In genomic region chr14:102979406-102979805, GRCh38 we compare ENCODE assay signal across 16 cellular contexts. TPM values are rescaled to one million over a fixed set of nuclear protein-coding genes. Genes with fewer than 3 reads are reported as not detected.
DNase-seq lines count a peak whose midpoint lies in the region; ATAC-seq lines count a peak whose summit lies in the region.
"Had no signal": no experiment of that assay in that cellular context is flagged by ENCODE, and none has a peak within 500 bp of the region (broad histone marks: within the 10 kb centered on the region; RNA-seq: fewer than 3 reads in every experiment).

No MANE protein-coding gene starts in this region.

- no peaks in the 10 kb centered on the region for H3K9me3 Mint-ChIP-seq in activated CD4-positive, alpha-beta memory T cell treated with anti-CD3 and anti-CD28 coated beads for 36 hours
- H3K9me3 Mint-ChIP-seq in activated CD4-positive, alpha-beta memory T cell treated with anti-CD3 and anti-CD28 coated beads, Interleukin-2, amount 10 ng/mL, durations not matched to agents 7 days and 5 days: no peaks in the 10 kb centered on the region
- no peaks in the 10 kb centered on the region for H3K9me3 Mint-ChIP-seq in activated naive CD8-positive, alpha-beta T cell treated with anti-CD3 and anti-CD28 coated beads, Interleukin-2, amount 50 U/mL, for 24 hours
- no peaks in the 10 kb centered on the region for H3K9me3 Mint-ChIP-seq in activated naive CD8-positive, alpha-beta T cell treated with anti-CD3 and anti-CD28 coated beads for 36 hours
- H3K9me3 Mint-ChIP-seq in stimulated activated naive CD8-positive, alpha-beta T cell treated with anti-CD3 and anti-CD28 coated beads, Interleukin-15, amount 100 ng/mL, for 72 hours: no peaks in the 10 kb centered on the region
- H3K9me3 Mint-ChIP-seq: CD4-positive, alpha-beta T cell; HFFc6 had no signal

- no peaks in the 10 kb centered on the region for H3K27me3 Mint-ChIP-seq in activated CD4-positive, alpha-beta memory T cell treated with anti-CD3 and anti-CD28 coated beads for 36 hours
- no peaks in the 10 kb centered on the region for H3K27me3 Mint-ChIP-seq in activated CD4-positive, alpha-beta memory T cell treated with anti-CD3 and anti-CD28 coated beads, Interleukin-2, amount 10 ng/mL, durations not matched to agents 7 days and 5 days
- no peaks in the 10 kb centered on the region for H3K27me3 Mint-ChIP-seq in activated naive CD8-positive, alpha-beta T cell treated with anti-CD3 and anti-CD28 coated beads, Interleukin-2, amount 50 U/mL, for 24 hours
- no peaks in the 10 kb centered on the region for H3K27me3 Mint-ChIP-seq in activated naive CD8-positive, alpha-beta T cell treated with anti-CD3 and anti-CD28 coated beads for 36 hours
- H3K27me3 Mint-ChIP-seq in stimulated activated naive CD8-positive, alpha-beta T cell treated with anti-CD3 and anti-CD28 coated beads, Interleukin-15, amount 100 ng/mL, for 72 hours: no peaks in the 10 kb centered on the region
- H3K27me3 Mint-ChIP-seq: B cell; CD4-positive, alpha-beta T cell had no signal

- H3K27ac Mint-ChIP-seq in activated CD4-positive, alpha-beta memory T cell treated with anti-CD3 and anti-CD28 coated beads for 36 hours: no peak overlapping the region
- no peak overlapping the region for H3K27ac Mint-ChIP-seq in activated CD4-positive, alpha-beta memory T cell treated with anti-CD3 and anti-CD28 coated beads, Interleukin-2, amount 10 ng/mL, durations not matched to agents 7 days and 5 days
- no peak overlapping the region for H3K27ac Mint-ChIP-seq in activated naive CD8-positive, alpha-beta T cell treated with anti-CD3 and anti-CD28 coated beads, Interleukin-2, amount 50 U/mL, for 24 hours
- no peak overlapping the region for H3K27ac Mint-ChIP-seq in activated naive CD8-positive, alpha-beta T cell treated with anti-CD3 and anti-CD28 coated beads for 36 hours
- no peak overlapping the region for H3K27ac Mint-ChIP-seq in stimulated activated naive CD8-positive, alpha-beta T cell treated with anti-CD3 and anti-CD28 coated beads, Interleukin-15, amount 100 ng/mL, for 72 hours
- H3K27ac Mint-ChIP-seq: B cell; CD4-positive, alpha-beta T cell; HFFc6 had no signal

- intact Hi-C loops in activated CD4-positive, alpha-beta memory T cell treated with anti-CD3 and anti-CD28 coated beads for 36 hours (cut with micrococcal nuclease): no loop called here

- no peaks in the 10 kb centered on the region for H3K4me1 Mint-ChIP-seq in activated CD4-positive, alpha-beta memory T cell treated with anti-CD3 and anti-CD28 coated beads for 36 hours (ENCODE audit: low read depth)
- no peaks in the 10 kb centered on the region for H3K4me1 Mint-ChIP-seq in activated CD4-positive, alpha-beta memory T cell treated with anti-CD3 and anti-CD28 coated beads, Interleukin-2, amount 10 ng/mL, durations not matched to agents 7 days and 5 days
- peaks cover 6% of the 10 kb centered on the region for H3K4me1 Mint-ChIP-seq in activated naive CD8-positive, alpha-beta T cell treated with anti-CD3 and anti-CD28 coated beads, Interleukin-2, amount 50 U/mL, for 24 hours
- H3K4me1 Mint-ChIP-seq in activated naive CD8-positive, alpha-beta T cell treated with anti-CD3 and anti-CD28 coated beads for 36 hours: no peaks in the 10 kb centered on the region
- H3K4me1 Mint-ChIP-seq in stimulated activated naive CD8-positive, alpha-beta T cell treated with anti-CD3 and anti-CD28 coated beads, Interleukin-15, amount 100 ng/mL, for 72 hours: no peaks in the 10 kb centered on the region
- H3K4me1 Mint-ChIP-seq: B cell had no signal

- CTCF ChIA-PET in activated CD4-positive, alpha-beta memory T cell treated with anti-CD3 and anti-CD28 coated beads for 36 hours (lab: Charles Lee): interaction anchor here (0.8 kb wide), 1 partner anchor 285 kb away, joined by 3 read pairs; no protein-coding TSS in a partner anchor
- CTCF ChIA-PET in activated CD4-positive, alpha-beta memory T cell treated with anti-CD3 and anti-CD28 coated beads, Interleukin-2, amount 10 ng/mL, durations not matched to agents 7 days and 5 days (lab: Charles Lee): interaction anchor here (0.6 kb wide), 1 partner anchor 385 kb away, joined by 4 read pairs; no protein-coding TSS in a partner anchor

- H3K36me3 Mint-ChIP-seq in activated CD4-positive, alpha-beta memory T cell treated with anti-CD3 and anti-CD28 coated beads for 36 hours: no peaks in the 10 kb centered on the region
- no peaks in the 10 kb centered on the region for H3K36me3 Mint-ChIP-seq in activated CD4-positive, alpha-beta memory T cell treated with anti-CD3 and anti-CD28 coated beads, Interleukin-2, amount 10 ng/mL, durations not matched to agents 7 days and 5 days (ENCODE audit: low read depth)
- H3K36me3 Mint-ChIP-seq in activated naive CD8-positive, alpha-beta T cell treated with anti-CD3 and anti-CD28 coated beads, Interleukin-2, amount 50 U/mL, for 24 hours (ENCODE audit: low read depth): no peaks in the 10 kb centered on the region
- H3K36me3 Mint-ChIP-seq in activated naive CD8-positive, alpha-beta T cell treated with anti-CD3 and anti-CD28 coated beads for 36 hours: no peaks in the 10 kb centered on the region

- no peak overlapping the region for H3K4me3 Mint-ChIP-seq in activated CD4-positive, alpha-beta memory T cell treated with anti-CD3 and anti-CD28 coated beads for 36 hours
- no peak overlapping the region for H3K4me3 Mint-ChIP-seq in activated CD4-positive, alpha-beta memory T cell treated with anti-CD3 and anti-CD28 coated beads, Interleukin-2, amount 10 ng/mL, durations not matched to agents 7 days and 5 days
- H3K4me3 Mint-ChIP-seq in activated naive CD8-positive, alpha-beta T cell treated with anti-CD3 and anti-CD28 coated beads, Interleukin-2, amount 50 U/mL, for 24 hours: no peak overlapping the region
- H3K4me3 Mint-ChIP-seq in activated naive CD8-positive, alpha-beta T cell treated with anti-CD3 and anti-CD28 coated beads for 36 hours: no peak overlapping the region
- no peak overlapping the region for H3K4me3 Mint-ChIP-seq in stimulated activated naive CD8-positive, alpha-beta T cell treated with anti-CD3 and anti-CD28 coated beads, Interleukin-15, amount 100 ng/mL, for 72 hours
- H3K4me3 Mint-ChIP-seq: B cell; CD4-positive, alpha-beta T cell; HFFc6 had no signal

- peak; percentile 73 for ATAC-seq in activated naive CD8-positive, alpha-beta T cell treated with anti-CD3 and anti-CD28 coated beads, Interleukin-2, amount 50 U/mL, for 24 hours
- peak; percentile 55 for ATAC-seq in stimulated activated naive CD8-positive, alpha-beta T cell treated with anti-CD3 and anti-CD28 coated beads, Interleukin-15, Interleukin-2, amounts not matched to agents 100 U/mL and 50 U/mL, for 24 hours
- no peak for ATAC-seq in stimulated activated naive CD8-positive, alpha-beta T cell treated with anti-CD3 and anti-CD28 coated beads, Interleukin-15, amount 100 ng/mL, for 72 hours

- peak; percentile 44 for DNase-seq in activated CD4-positive, alpha-beta memory T cell treated with anti-CD3 and anti-CD28 coated beads for 36 hours
- no peak for DNase-seq in activated CD4-positive, alpha-beta memory T cell treated with anti-CD3 and anti-CD28 coated beads, Interleukin-2, amount 10 ng/mL, durations not matched to agents 7 days and 5 days
- DNase-seq in activated naive CD8-positive, alpha-beta T cell treated with anti-CD3 and anti-CD28 coated beads, Interleukin-2, amount 50 U/mL, for 24 hours: peak; percentile 5
- DNase-seq in activated naive CD8-positive, alpha-beta T cell treated with anti-CD3 and anti-CD28 coated beads for 36 hours: no peak
- DNase-seq in stimulated activated naive CD8-positive, alpha-beta T cell treated with anti-CD3 and anti-CD28 coated beads, Interleukin-15, Interleukin-2, amounts not matched to agents 100 U/mL and 50 U/mL, for 24 hours: no peak
- DNase-seq in stimulated activated naive CD8-positive, alpha-beta T cell treated with anti-CD3 and anti-CD28 coated beads, Interleukin-15, amount 100 ng/mL, for 72 hours: no peak
- no peak for DNase-seq in iPS-NIHi11 (ENCODE audit: low spot score)
- DNase-seq: C1 segment of cervical spinal cord; Calu3; CD4-positive, alpha-beta T cell; DMS 273 treated with DMSO at 0.1 percent for 48 hours; HCEC 1CT; HFFc6 had no signal

- POLR2A ChIA-PET in activated CD4-positive, alpha-beta memory T cell treated with anti-CD3 and anti-CD28 coated beads for 36 hours (lab: Charles Lee): no interaction called here
- POLR2A ChIA-PET in activated CD4-positive, alpha-beta memory T cell treated with anti-CD3 and anti-CD28 coated beads, Interleukin-2, amount 10 ng/mL, durations not matched to agents 7 days and 5 days (lab: Charles Lee): no interaction called here

RNA-seq across cellular contexts. Expression of gene AMN, which starts 56.9 kb away (rescaled TPM):
- total RNA-seq in activated CD4-positive, alpha-beta memory T cell treated with anti-CD3 and anti-CD28 coated beads for 36 hours: under 1 TPM in 1 of 2 experiments, not detected in 1; 0.17 TPM
- under 1 TPM; 0.20 to 0.23 TPM for total RNA-seq in activated CD4-positive, alpha-beta memory T cell treated with anti-CD3 and anti-CD28 coated beads, Interleukin-2, amount 10 ng/mL, durations not matched to agents 7 days and 5 days
- 1 to 10 TPM in 1 of 2 experiments, under 1 TPM in 1; 0.72 to 2.0 TPM for total RNA-seq in activated naive CD8-positive, alpha-beta T cell treated with anti-CD3 and anti-CD28 coated beads for 36 hours
- total RNA-seq: H4, HFFc6, HT1080 had no signal

Comparison
In these comparisons a context has a peak if more than half of its experiments do, and no peak if none do; other contexts are left out.
1. DNase-seq: peak in activated CD4-positive, alpha-beta memory T cell treated with anti-CD3 and anti-CD28 coated beads for 36 hours (single experiment) and activated naive CD8-positive, alpha-beta T cell treated with anti-CD3 and anti-CD28 coated beads, Interleukin-2, amount 50 U/mL, for 24 hours (single experiment); none in activated CD4-positive, alpha-beta memory T cell treated with anti-CD3 and anti-CD28 coated beads, Interleukin-2, amount 10 ng/mL, durations not matched to agents 7 days and 5 days (single experiment), activated naive CD8-positive, alpha-beta T cell treated with anti-CD3 and anti-CD28 coated beads for 36 hours (single experiment), stimulated activated naive CD8-positive, alpha-beta T cell treated with anti-CD3 and anti-CD28 coated beads, Interleukin-15, Interleukin-2, amounts not matched to agents 100 U/mL and 50 U/mL, for 24 hours (single experiment), stimulated activated naive CD8-positive, alpha-beta T cell treated with anti-CD3 and anti-CD28 coated beads, Interleukin-15, amount 100 ng/mL, for 72 hours (0 of 2) and iPS-NIHi11 (single experiment).